Comparison of ENCODE assay signal across 26 cellular contexts in the genomic region with DNA sequence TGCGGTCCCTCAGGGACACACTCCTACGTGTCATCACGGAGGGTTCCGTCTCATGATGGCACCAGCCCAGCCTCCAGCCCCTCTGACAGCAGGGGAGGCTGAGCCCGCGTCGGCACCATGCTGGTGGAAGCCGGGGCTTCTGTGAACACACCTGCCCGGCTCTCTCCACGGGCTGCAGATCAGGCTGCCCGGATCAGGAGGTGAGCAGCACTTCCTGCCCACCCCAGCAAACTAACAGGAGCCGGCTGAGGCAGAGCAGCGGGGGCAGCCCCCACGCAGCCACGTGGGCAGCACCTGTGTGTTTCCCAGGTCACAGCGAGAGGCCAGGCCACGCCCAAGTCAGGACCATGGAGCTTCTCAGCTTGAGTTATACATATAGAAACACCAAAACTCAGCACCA.
A peak's percentile ranks its signal among the peaks of the same experiment; 100 is the strongest.
DNase-seq lines count a peak whose midpoint lies in the region; ATAC-seq, FAIRE-seq and TF ChIP-seq lines count a peak whose summit lies in the region.
"Had no signal": no experiment of that assay in that cellular context is flagged by ENCODE, and none has a peak within 500 bp of the region (broad histone marks: within the 10 kb centered on the region; RNA-seq: fewer than 3 reads in every experiment).

No MANE protein-coding gene starts in this region.

- 29% methylated on average over 17 of the region's 17 CpGs for WGBS in pancreas, 2 donors

- no peaks in the 10 kb centered on the region for H3K4me1 ChIP-seq in Peyer's patch
- H3K4me1 ChIP-seq in pancreas: peaks cover 0 to 7% (median 0%) of the 10 kb centered on the region in 3 donors
- H3K4me1 ChIP-seq: left ventricle myocardium inferior, SJCRH30 had no signal

- H3K9me3 ChIP-seq in Peyer's patch (peaks cover 0 to 9% (median 0%) of the 10 kb centered on the region in 4 donors), pancreas (no peaks in the 10 kb centered on the region)
- H3K9me3 ChIP-seq: left ventricle myocardium inferior, SJCRH30 had no signal

- H3K36me3 ChIP-seq in Peyer's patch (no peaks in the 10 kb centered on the region), pancreas (no peaks in the 10 kb centered on the region)
- H3K36me3 ChIP-seq: left ventricle myocardium inferior, SJCRH30, WERI-Rb-1 had no signal

- no peak overlapping the region for H3K27ac ChIP-seq in Peyer's patch
- H3K27ac ChIP-seq in pancreas: no peak overlapping the region
- H3K27ac ChIP-seq: left ventricle myocardium inferior, SJCRH30, WERI-Rb-1 had no signal

- H3K27me3 ChIP-seq in Peyer's patch (no peaks in the 10 kb centered on the region), pancreas (no peaks in the 10 kb centered on the region)
- H3K27me3 ChIP-seq: SJCRH30 had no signal

- peak; percentile 39 for DNase-seq in activated effector memory CD4-positive, alpha-beta T cell treated with anti-CD3 and anti-CD28 coated beads, Interleukin-2, amount 50 U/mL, for 16 hours
- no peak for DNase-seq in activated effector memory CD4-positive, alpha-beta T cell treated with Interleukin-2 at 50 U/mL for 16 hours
- DNase-seq in Peyer's patch: peak in 2 of 3 donors; percentile 23 to 29
- peak; percentile 77 to 89 (median 80) for DNase-seq in pancreas
- no peak for DNase-seq in Kasumi-1 (lab: John Stamatoyannopoulos, UW)
- DNase-seq in occipital lobe (lab: John Stamatoyannopoulos, UW): no peak
- DNase-seq: activated CD4-positive, alpha-beta T cell treated with anti-CD3 and anti-CD28 coated beads, Interleukin-2, amount 10 ng/mL, durations not matched to agents 24 days and 14 days; activated naive CD4-positive, alpha-beta T cell treated with Interleukin-2 at 50 U/mL for 16 hours; activated T-cell treated with anti-CD3 and anti-CD28 coated beads, Interleukin-2, amount 50 U/mL, for 4 hours; GOT3; HFFc6; hypothalamus; immature natural killer cell; Karpas-422; left ventricle myocardium inferior; naive B cell; NCI-H2029; nucleus accumbens; SJCRH30; stimulated activated CD4-positive, alpha-beta T cell treated with anti-CD3 and anti-CD28 coated beads, Interleukin-2, amount 100 ng/mL, for 24 hours; T1000; trophoblast cell; WERI-Rb-1 had no signal

- TF ChIP-seq POLR2A in Peyer's patch (IDR thresholded peaks at IDR 0.05): no peak

- ATAC-seq in pancreas (peak; percentile 90 to 97 (median 94)), GM19467 (IDR thresholded peaks at IDR 0.05; ENCODE audit: unreplicated experiment) (no peak)
- ATAC-seq: activated T-cell treated with anti-CD3 and anti-CD28 coated beads, Interleukin-2, amount 50 U/mL, for 4 hours had no signal

- no peak for FAIRE-seq in pancreas (lab: Jason Lieb, UNC)
- FAIRE-seq: RCC 7860 had no signal

- no peak overlapping the region for H3K4me3 ChIP-seq in Peyer's patch
- peak overlapping the region in 1 of 4 donors; percentile 11 for H3K4me3 ChIP-seq in pancreas
- H3K4me3 ChIP-seq: left ventricle myocardium inferior, SJCRH30, smooth muscle cell had no signal

- intact Hi-C loops in pancreas (cut with DNase I): no loop called here

- no peak for TF ChIP-seq CTCF in Peyer's patch (IDR thresholded peaks at IDR 0.05)
- TF ChIP-seq CTCF in pancreas (IDR thresholded peaks at IDR 0.05): no peak

Comparison
In these comparisons a context has a peak if more than half of its experiments do, and no peak if none do; other contexts are left out.
1. DNase-seq: peak in activated effector memory CD4-positive, alpha-beta T cell treated with anti-CD3 and anti-CD28 coated beads, Interleukin-2, amount 50 U/mL, for 16 hours (single experiment), Peyer's patch (2 of 3) and pancreas (6 of 6); none in activated effector memory CD4-positive, alpha-beta T cell treated with Interleukin-2 at 50 U/mL for 16 hours (single experiment), Kasumi-1 (0 of 2) and occipital lobe (single experiment).